ENCODE assay signal across 14 cellular contexts in genomic region chr11:121248496-121248895, GRCh38.
"Had no signal": no experiment of that assay in that cellular context is flagged by ENCODE, and none has a peak within 500 bp of the region (broad histone marks: within the 10 kb centered on the region; RNA-seq: fewer than 3 reads in every experiment).

No MANE protein-coding gene starts in this region.

- H2AFZ ChIP-seq: neural progenitor cell had no signal

- H3K9me3 ChIP-seq: pancreas, testis had no signal

- H3K27ac ChIP-seq: neural progenitor cell, pancreas, testis had no signal

- DNase-seq: activated CD8-positive, alpha-beta memory T cell treated with anti-CD3 and anti-CD28 coated beads, Interleukin-2, amount 50 U/mL, for 48 hours; activated CD8-positive, alpha-beta T cell treated with anti-CD3 and anti-CD28 coated beads, Interleukin-2, amount 10 ng/mL, durations not matched to agents 7 days and 5 days; activated naive CD4-positive, alpha-beta T cell; activated naive CD8-positive, alpha-beta T cell treated with anti-CD3 and anti-CD28 coated beads, Interleukin-2, amount 50 U/mL, for 24 hours; cortex of kidney; effector CD8-positive, alpha-beta T cell; pancreas; stimulated activated CD4-positive, alpha-beta T cell treated with anti-CD3 and anti-CD28 coated beads, Interleukin-4, amount 100 ng/mL, for 4 hours; stimulated activated naive CD8-positive, alpha-beta T cell treated with anti-CD3 and anti-CD28 coated beads, Interleukin-15, amount 100 ng/mL, for 72 hours; T-helper 9 cell; testis had no signal

- H3K36me3 Mint-ChIP-seq: immature natural killer cell, neural progenitor cell had no signal

- ATAC-seq: activated CD8-positive, alpha-beta T cell treated with anti-CD3 and anti-CD28 coated beads, Interleukin-2, amount 10 ng/mL, durations not matched to agents 7 days and 5 days; stimulated activated naive CD8-positive, alpha-beta T cell treated with anti-CD3 and anti-CD28 coated beads, Interleukin-15, amount 100 ng/mL, for 72 hours had no signal

- H3K36me3 ChIP-seq: neural progenitor cell, pancreas had no signal

- H3K27me3 ChIP-seq: neural progenitor cell, testis had no signal

- H3K4me2 ChIP-seq: neural progenitor cell had no signal

- H3K9me3 Mint-ChIP-seq: activated naive CD8-positive, alpha-beta T cell treated with anti-CD3 and anti-CD28 coated beads, Interleukin-2, amount 50 U/mL, for 24 hours; immature natural killer cell; stimulated activated naive CD8-positive, alpha-beta T cell treated with anti-CD3 and anti-CD28 coated beads, Interleukin-15, amount 100 ng/mL, for 72 hours had no signal

- H3K4me3 ChIP-seq: neural progenitor cell, pancreas, testis had no signal

- H3K4me3 Mint-ChIP-seq: activated CD4-positive, alpha-beta T cell treated with anti-CD3 and anti-CD28 coated beads for 36 hours; activated CD8-positive, alpha-beta T cell treated with anti-CD3 and anti-CD28 coated beads, Interleukin-2, amount 10 ng/mL, durations not matched to agents 7 days and 5 days; activated naive CD8-positive, alpha-beta T cell treated with anti-CD3 and anti-CD28 coated beads, Interleukin-2, amount 50 U/mL, for 24 hours; immature natural killer cell; neural progenitor cell; stimulated activated naive CD8-positive, alpha-beta T cell treated with anti-CD3 and anti-CD28 coated beads, Interleukin-15, amount 100 ng/mL, for 72 hours had no signal

- H3K27me3 Mint-ChIP-seq: activated naive CD8-positive, alpha-beta T cell treated with anti-CD3 and anti-CD28 coated beads, Interleukin-2, amount 50 U/mL, for 24 hours had no signal

- H3K4me1 ChIP-seq: testis had no signal

- H3K27ac Mint-ChIP-seq: activated CD4-positive, alpha-beta T cell treated with anti-CD3 and anti-CD28 coated beads for 36 hours; activated CD8-positive, alpha-beta T cell treated with anti-CD3 and anti-CD28 coated beads, Interleukin-2, amount 10 ng/mL, durations not matched to agents 7 days and 5 days; activated naive CD8-positive, alpha-beta T cell treated with anti-CD3 and anti-CD28 coated beads, Interleukin-2, amount 50 U/mL, for 24 hours; immature natural killer cell; neural progenitor cell; stimulated activated naive CD8-positive, alpha-beta T cell treated with anti-CD3 and anti-CD28 coated beads, Interleukin-15, amount 100 ng/mL, for 72 hours had no signal

- H3K4me1 Mint-ChIP-seq: immature natural killer cell; stimulated activated naive CD8-positive, alpha-beta T cell treated with anti-CD3 and anti-CD28 coated beads, Interleukin-15, amount 100 ng/mL, for 72 hours had no signal
